ENCODE assay signal across 22 cellular contexts in genomic region chr20:33601861-33602260, GRCh38.
"Had no signal": no experiment of that assay in that cellular context is flagged by ENCODE, and none has a peak within 500 bp of the region (broad histone marks: within the 10 kb centered on the region; RNA-seq: fewer than 3 reads in every experiment).

No MANE protein-coding gene starts in this region.

- H3K27ac Mint-ChIP-seq: activated CD8-positive, alpha-beta T cell treated with anti-CD3 and anti-CD28 coated beads, Interleukin-2, amount 10 ng/mL, durations not matched to agents 7 days and 5 days; activated naive CD8-positive, alpha-beta T cell had no signal

- H3K27me3 Mint-ChIP-seq: activated CD4-positive, alpha-beta T cell treated with anti-CD3 and anti-CD28 coated beads, Interleukin-2, amount 10 ng/mL, durations not matched to agents 24 days and 14 days; activated naive CD8-positive, alpha-beta T cell; memory B cell; naive B cell; progenitor cell of endocrine pancreas; stimulated activated naive CD8-positive, alpha-beta T cell treated with anti-CD3 and anti-CD28 coated beads, Interleukin-15, Interleukin-2, amounts not matched to agents 100 ng/mL and 50 ng/mL, for 24 hours had no signal

- H3K36me3 ChIP-seq: colonic mucosa had no signal

- H3K4me3 ChIP-seq: colonic mucosa, esophagus squamous epithelium, mucosa of descending colon, vagina had no signal

- H3K9me3 ChIP-seq: colonic mucosa, esophagus squamous epithelium, mucosa of descending colon, vagina had no signal

- H3K9me3 Mint-ChIP-seq: memory B cell; naive B cell; neural crest cell; stimulated activated naive CD8-positive, alpha-beta T cell treated with anti-CD3 and anti-CD28 coated beads, Interleukin-15, Interleukin-2, amounts not matched to agents 100 ng/mL and 50 ng/mL, for 24 hours had no signal

- H3K4me1 ChIP-seq: colonic mucosa, vagina had no signal

- H3K27me3 ChIP-seq: colonic mucosa, esophagus squamous epithelium, vagina had no signal

- H3K27ac ChIP-seq: colonic mucosa, esophagus squamous epithelium, vagina had no signal

- DNase-seq: activated CD4-positive, alpha-beta T cell treated with anti-CD3 and anti-CD28 coated beads, Interleukin-2, amount 10 ng/mL, durations not matched to agents 24 days and 14 days; activated CD8-positive, alpha-beta T cell treated with anti-CD3 and anti-CD28 coated beads, Interleukin-2, amount 10 ng/mL, durations not matched to agents 7 days and 5 days; activated gamma-delta T cell treated with Interleukin-2 at 50 U/mL for 16 hours; activated T-cell treated with anti-CD3 and anti-CD28 coated beads, Interleukin-2, amount 50 U/mL, for 48 hours; caudate nucleus; colonic mucosa; esophagus squamous epithelium; left ventricle myocardium superior; mucosa of descending colon; naive B cell; stimulated activated CD4-positive, alpha-beta T cell treated with anti-CD3 and anti-CD28 coated beads, Interleukin-12 subunit alpha, Interleukin-12 subunit beta, amount 100 ng/mL, for 4 hours; stimulated activated CD4-positive, alpha-beta T cell treated with anti-CD3 and anti-CD28 coated beads, Interleukin-1b, Interleukin-23, amount 100 ng/mL, for 48 hours; T-helper 1 cell; T1000; trophoblast cell had no signal

- H3K4me3 Mint-ChIP-seq: activated CD4-positive, alpha-beta T cell treated with anti-CD3 and anti-CD28 coated beads, Interleukin-2, amount 10 ng/mL, durations not matched to agents 24 days and 14 days; activated CD8-positive, alpha-beta T cell treated with anti-CD3 and anti-CD28 coated beads, Interleukin-2, amount 10 ng/mL, durations not matched to agents 7 days and 5 days; activated naive CD8-positive, alpha-beta T cell; neural crest cell; stimulated activated naive CD8-positive, alpha-beta T cell treated with anti-CD3 and anti-CD28 coated beads, Interleukin-15, Interleukin-2, amounts not matched to agents 100 ng/mL and 50 ng/mL, for 24 hours had no signal

- FAIRE-seq: endometrium had no signal

- ATAC-seq: activated CD8-positive, alpha-beta T cell treated with anti-CD3 and anti-CD28 coated beads, Interleukin-2, amount 10 ng/mL, durations not matched to agents 7 days and 5 days; left ventricle myocardium superior; mucosa of descending colon had no signal
